Comparison of ENCODE assay signal across 1 cellular context in genomic region chr1:230421485-230421884, GRCh38.
TF ChIP-seq lines count a peak whose summit lies in the region.

No MANE protein-coding gene starts in this region.

TF ChIP-seq in GM23338, 12 proteins besides CTCF, POLR2A, EP300 and RAD21 (continued from another document):
- TF ChIP-seq, protein P1, sequence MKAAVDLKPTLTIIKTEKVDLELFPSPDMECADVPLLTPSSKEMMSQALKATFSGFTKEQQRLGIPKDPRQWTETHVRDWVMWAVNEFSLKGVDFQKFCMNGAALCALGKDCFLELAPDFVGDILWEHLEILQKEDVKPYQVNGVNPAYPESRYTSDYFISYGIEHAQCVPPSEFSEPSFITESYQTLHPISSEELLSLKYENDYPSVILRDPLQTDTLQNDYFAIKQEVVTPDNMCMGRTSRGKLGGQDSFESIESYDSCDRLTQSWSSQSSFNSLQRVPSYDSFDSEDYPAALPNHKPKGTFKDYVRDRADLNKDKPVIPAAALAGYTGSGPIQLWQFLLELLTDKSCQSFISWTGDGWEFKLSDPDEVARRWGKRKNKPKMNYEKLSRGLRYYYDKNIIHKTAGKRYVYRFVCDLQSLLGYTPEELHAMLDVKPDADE (IDR thresholded peaks at IDR 0.05), result no peak
- TF ChIP-seq REST (IDR thresholded peaks at IDR 0.05; ENCODE audit: unreplicated experiment), result no peak
